Comparison of ENCODE assay signal across 25 cellular contexts in genomic region chr3:105620236-105620635, GRCh38.
"Had no signal": no experiment of that assay in that cellular context is flagged by ENCODE, and none has a peak within 500 bp of the region (broad histone marks: within the 10 kb centered on the region; RNA-seq: fewer than 3 reads in every experiment).

No MANE protein-coding gene starts in this region.

- DNase-seq: natural killer cell; occipital lobe; ovary; posterior cingulate gyrus; psoas muscle; right cardiac atrium; right lobe of liver; sigmoid colon; small intestine; stimulated activated CD4-positive, alpha-beta T cell treated with anti-CD3 and anti-CD28 coated beads, Interleukin-15, amount 100 ng/mL, for 24 hours; stimulated activated CD4-positive, alpha-beta T cell treated with anti-CD3 and anti-CD28 coated beads, Interleukin-2, amount 100 ng/mL, for 24 hours; stimulated activated CD4-positive, alpha-beta T cell treated with anti-CD3 and anti-CD28 coated beads, Interleukin-2, amount 100 ng/mL, for 48 hours; stimulated activated CD4-positive, alpha-beta T cell treated with anti-CD3 and anti-CD28 coated beads, Interleukin-4, amount 100 ng/mL, for 24 hours; stimulated activated naive B cell treated with anti-CD40 and anti-IgM and Interleukin-4, amounts not matched to agents 10 μg/mL and 1 μg/mL and 100 μg/mL, for 72 hours; stimulated activated naive CD8-positive, alpha-beta T cell treated with anti-CD3 and anti-CD28 coated beads, Interleukin-15, amount 100 ng/mL, for 72 hours; stimulated activated naive CD8-positive, alpha-beta T cell treated with anti-CD3 and anti-CD28 coated beads, Interleukin-15, Interleukin-2, amounts not matched to agents 100 U/mL and 50 U/mL, for 24 hours; substantia nigra; testis; tibial artery; transverse colon; upper lobe of right lung; uterus had no signal

- H3K4me2 ChIP-seq: neural progenitor cell had no signal

- H3K4me1 ChIP-seq: neural progenitor cell, psoas muscle, right lobe of liver, sigmoid colon, suprapubic skin, testis, tibial artery, transverse colon, upper lobe of right lung, uterus had no signal

- H3K27me3 ChIP-seq: neural progenitor cell, ovary, right lobe of liver, sigmoid colon, suprapubic skin, testis, tibial artery, transverse colon, upper lobe of right lung, uterus had no signal

- H2AFZ ChIP-seq: neural progenitor cell, parathyroid adenoma had no signal

- H3K4me3 ChIP-seq: neural progenitor cell, ovary, psoas muscle, right lobe of liver, sigmoid colon, suprapubic skin, testis, tibial artery, transverse colon, upper lobe of right lung, uterus had no signal

- H3K27ac ChIP-seq: neural progenitor cell, ovary, parathyroid adenoma, psoas muscle, right lobe of liver, sigmoid colon, suprapubic skin, testis, tibial artery, transverse colon, upper lobe of right lung, uterus had no signal

- H3K9ac ChIP-seq: neural progenitor cell, parathyroid adenoma had no signal

- H3K36me3 ChIP-seq: neural progenitor cell, ovary, right lobe of liver, sigmoid colon, suprapubic skin, tibial artery, transverse colon, upper lobe of right lung, uterus had no signal

- H3K9me3 ChIP-seq: ovary, psoas muscle, right lobe of liver, sigmoid colon, suprapubic skin, testis, tibial artery, transverse colon, upper lobe of right lung, uterus had no signal

- H3K79me2 ChIP-seq: parathyroid adenoma had no signal
